In genomic region chr1:1206376-1207253, GRCh38 we compare ENCODE assay signal across 9 cellular contexts. TPM values are rescaled to one million over a fixed set of nuclear protein-coding genes. Genes with fewer than 3 reads are reported as not detected.
DNase-seq lines count a peak whose midpoint lies in the region; ATAC-seq, FAIRE-seq and TF ChIP-seq lines count a peak whose summit lies in the region.
"Had no signal": no experiment of that assay in that cellular context is flagged by ENCODE, and none has a peak within 500 bp of the region (broad histone marks: within the 10 kb centered on the region; RNA-seq: fewer than 3 reads in every experiment).

Gene TNFRSF18 (minus strand): TSS chr1:1206592. CDS start chr1:1206571, 21 bp downstream.

- POLR2A ChIA-PET in K562 (lab: Yijun Ruan, JAX) (interaction anchor here (0.6 to 0.9 kb wide), 3 partner anchors 8 to 224 kb away, joined by 3 to 5 read pairs (median 4); partner anchors contain the start of gene UBE2J2), A673 (lab: Charles Lee; ENCODE audit: low non-redundant PET) (no interaction called here)

- no peak for TF ChIP-seq POLR2A in K562 (conservative IDR thresholded peaks at IDR 0.05)
- TF ChIP-seq POLR2A in H54 (IDR thresholded peaks at IDR 0.05; ENCODE audit: low read depth, low read length) = no peak

- WGBS in K562 (ENCODE audit: insufficient coverage, low coverage, missing lambda C conversion rate) = 41% methylated on average over 42 of the region's 59 CpGs

- FAIRE-seq in K562 (lab: Jason Lieb, UNC) (no peak), H54 (lab: Jason Lieb, UNC) (no peak)

- no peak for TF ChIP-seq EP300 in K562 (IDR thresholded peaks at IDR 0.05; ENCODE audit: low read length)

- H3K36me3 ChIP-seq in NT2/D1 (ENCODE audit: insufficient read depth, insufficient read length, low read length) (no peaks in the 10 kb centered on the region), K562 (ENCODE audit: control insufficient read depth, insufficient read depth, low read length) (no peaks in the 10 kb centered on the region), mucosa of descending colon (ENCODE audit: low read depth) (no peaks in the 10 kb centered on the region), A673 (ENCODE audit: insufficient read depth, low read length, poor library complexity, severe bottlenecking) (no peaks in the 10 kb centered on the region)

- TF ChIP-seq RAD21 in K562 (CRISPR knock-in tag; conservative IDR thresholded peaks at IDR 0.05 in 1 of 2, IDR thresholded peaks at IDR 0.05 in 1 of 2) = no peak

- no peak within 1 kb of the TSS for H2AFZ ChIP-seq in K562 (ENCODE audit: low read depth, low read length)

- H3K4me1 ChIP-seq in NT2/D1 (ENCODE audit: insufficient read depth, insufficient read length) (peaks cover 18% of the 10 kb centered on the region), K562 (replicated peaks in 1 of 2; ENCODE audit: control insufficient read depth in 2 of 2, insufficient read depth in 2 of 2, low read length in 2 of 2) (peaks cover 13 to 91% of the 10 kb centered on the region in 2 experiments; a peak in 4 of 5 replicates), mucosa of descending colon (ENCODE audit: low read depth) (peaks cover 14% of the 10 kb centered on the region), A673 (ENCODE audit: insufficient read depth, low read length, poor library complexity, severe bottlenecking) (peaks cover 6% of the 10 kb centered on the region)

- no peaks in the 10 kb centered on the region for H3K27me3 ChIP-seq in NT2/D1 (ENCODE audit: insufficient read depth, insufficient read length)
- H3K27me3 ChIP-seq in K562 (ENCODE audit: control insufficient read depth in 2 of 2, insufficient read depth in 2 of 2, low read length in 2 of 2) = no peaks in the 10 kb centered on the region
- no peaks in the 10 kb centered on the region for H3K27me3 ChIP-seq in A673 (replicated peaks; ENCODE audit: insufficient read depth, low read depth, low read length, poor library complexity)

- peak within 1 kb of the TSS; percentile 50 for H3K9ac ChIP-seq in NT2/D1 (ENCODE audit: insufficient read length, low read depth)
- H3K9ac ChIP-seq in K562 (ENCODE audit: insufficient read depth in 1 of 2, low read depth in 2 of 2, low read length in 2 of 2) = 0 out of 4 replicates have a peak within 1 kb of the TSS, but pooled peaks of 1 of the 2 experiments have one; percentile 55

- no peak within 1 kb of the TSS for H3K4me3 ChIP-seq in NT2/D1 (ENCODE audit: insufficient read length, low read depth)
- no peak within 1 kb of the TSS for H3K4me3 ChIP-seq in K562
- H3K4me3 ChIP-seq in mucosa of descending colon = no peak within 1 kb of the TSS
- no peak within 1 kb of the TSS for H3K4me3 ChIP-seq in A673 (ENCODE audit: low read depth, low read length, poor library complexity, severe bottlenecking)

- H3K79me2 ChIP-seq in K562 (ENCODE audit: control insufficient read depth, insufficient read depth, low read length) = no peaks in the 10 kb centered on the region

- H4K20me1 ChIP-seq in K562 (replicated peaks; ENCODE audit: control insufficient read depth, insufficient read depth, low read length) = no peaks in the 10 kb centered on the region

- BruUV-seq in K562 (replicated peaks; lab: Mats Ljungman, UMichigan) (no TSS peak), A673 (replicated peaks; lab: Mats Ljungman, UMichigan) (no TSS peak)

- H3K27ac ChIP-seq in K562 (ENCODE audit: extremely low read depth, low read depth, low read length) (no peak within 1 kb of the TSS), A673 (ENCODE audit: low read depth, low read length, poor library complexity, severe bottlenecking) (no peak within 1 kb of the TSS)

- intact Hi-C loops in K562 (cut with micrococcal nuclease) (loop anchor here (5.0 kb wide), 1 partner anchor 84 kb away; no protein-coding TSS in a partner anchor), mucosa of descending colon (cut with DNase I, micrococcal nuclease) (no loop called here), A673 (cut with micrococcal nuclease; ENCODE audit: unreplicated experiment) (no loop called here)

- no peak within 1 kb of the TSS for H3K4me2 ChIP-seq in K562 (ENCODE audit: insufficient read depth, low read length)

- ATAC-seq in K562 (no peak), mucosa of descending colon (peak; percentile 44), HG03571 (IDR thresholded peaks at IDR 0.05; ENCODE audit: unreplicated experiment) (no peak)

- peak; percentile 36 for DNase-seq in DMS79 (lab: John Stamatoyannopoulos, UW)
- no peak for DNase-seq in NT2/D1 (ENCODE audit: low read depth, low spot score)
- no peak for DNase-seq in K562 (ENCODE audit: extremely low read depth in 1 of 4, low spot score in 3 of 4)
- peak; percentile 54 to 69 (median 66) for DNase-seq in mucosa of descending colon
- DNase-seq in A673 (ENCODE audit: low spot score) = no peak
- no peak for DNase-seq in H54 (ENCODE audit: insufficient read length, low spot score)
- DNase-seq in COLO829 (ENCODE audit: low spot score) = no peak

- H3K9me3 ChIP-seq in NT2/D1 (ENCODE audit: insufficient read depth, low read length) = no peaks in the 10 kb centered on the region
- H3K9me3 ChIP-seq in K562 (replicated peaks; ENCODE audit: control insufficient read depth, insufficient read depth, low read depth, low read length) = no peaks in the 10 kb centered on the region
- H3K9me3 ChIP-seq in mucosa of descending colon = no peaks in the 10 kb centered on the region
- H3K9me3 ChIP-seq in A673 (ENCODE audit: low read depth, low read length, poor library complexity, severe bottlenecking) = no peaks in the 10 kb centered on the region

- peak in 2 of 3 experiments; percentile 8 to 37; a peak in 1 of 6 replicates for TF ChIP-seq CTCF in K562 (IDR thresholded peaks at IDR 0.05 in 2 of 3, conservative IDR thresholded peaks at IDR 0.05 in 1 of 3; ENCODE audit: insufficient read depth in 2 of 3, low read depth in 1 of 3, low read length in 3 of 3)
- no peak for TF ChIP-seq CTCF in mucosa of descending colon (IDR thresholded peaks at IDR 0.05)
- TF ChIP-seq CTCF in A673 (conservative IDR thresholded peaks at IDR 0.05; ENCODE audit: low read depth, low read length) = no peak

- H3K9me1 ChIP-seq in K562 (ENCODE audit: control insufficient read depth, insufficient read depth, low read length) = no peaks in the 10 kb centered on the region

- in situ Hi-C loops in K562 (cut with MboI) = no loop called here

- CTCF ChIA-PET in K562 (lab: Yijun Ruan, JAX; ENCODE audit: low intra/inter-chr PET ratio) (no interaction called here), A673 (lab: Charles Lee) (no interaction called here)

TF ChIP-seq in K562, 482 proteins besides CTCF, POLR2A, EP300 and RAD21 (continues in another document):
- no peak for TF ChIP-seq CREB1 (IDR thresholded peaks at IDR 0.05)
- no peak for TF ChIP-seq CREB1 (CRISPR knock-in tag; IDR thresholded peaks at IDR 0.05)
- TF ChIP-seq ZNF76 (CRISPR knock-in tag; IDR thresholded peaks at IDR 0.05; ENCODE audit: borderline replicate concordance) = no peak
- TF ChIP-seq ZBTB33 (CRISPR knock-in tag; IDR thresholded peaks at IDR 0.05) = peak; percentile 40; the same call in 1 of the 2 replicates
- TF ChIP-seq MLX (CRISPR knock-in tag; conservative IDR thresholded peaks at IDR 0.05) = no peak
- no peak for TF ChIP-seq TFAM (CRISPR knock-in tag; conservative IDR thresholded peaks at IDR 0.05)
- no peak for TF ChIP-seq HDAC6 (IDR thresholded peaks at IDR 0.05; ENCODE audit: low read depth, low read length)

RNA-seq across cellular contexts. Expression of gene TNFRSF18, which starts in this region (rescaled TPM):
- not detected in 2 replicates for total RNA-seq in K562 (2011; cell fraction: chromatin; rRNA removed; ENCODE audit: low replicate concordance)
- 0.50 TPM in 1 of 2 replicates, not detected in the other for total RNA-seq in K562 (2011; cell fraction: nucleolus; rRNA removed)
- not detected in 2 replicates for total RNA-seq in K562 (2011; cell fraction: nucleoplasm; rRNA removed)
- total RNA-seq in K562 (2014; rRNA removed) (not detected in 2 replicates), K562 (2014; rRNA removed; fragmentation: Illumina TruSeq; extraction: Trizol) (not detected in 2 replicates), K562 (2015; rRNA removed; fragmentation: Illumina TruSeq; extraction: Trizol) (not detected in 2 replicates), K562 (2021) (0.27 TPM in 1 of 2 replicates, not detected in the other), mucosa of descending colon (1 to 10 TPM; 1.6 to 2.2 (median 2.2) TPM), A673 (2021) (0.77 and 1.1 TPM in 2 replicates)
- polyA plus RNA-seq in K562 (2011; rRNA removed) (not detected in 2 replicates), K562 (2014; fragmentation: Illumina TruSeq; extraction: Trizol) (not detected in 2 replicates), K562 (2014; fragmentation: Nextera tagmentation; extraction: Ambion mirVana) (not detected), K562 (2014; rRNA removed) (0.24 TPM in 1 of 2 replicates, not detected in the other)
- polyA plus RNA-seq in K562 (2011; cell fraction: cytosol; rRNA removed) = not detected in 2 replicates
- 0.25 and 0.26 TPM in 2 replicates for polyA plus RNA-seq in K562 (2011; cell fraction: nucleus; rRNA removed)
- 0.19 TPM in 1 of 2 replicates, not detected in the other for polyA plus RNA-seq in K562 (2012)
- not detected in 2 replicates for polyA minus RNA-seq in K562 (2011; rRNA and poly(A)+ RNA removed)
- not detected in 2 replicates for polyA minus RNA-seq in K562 (2011; cell fraction: cytosol; rRNA and poly(A)+ RNA removed)
- polyA minus RNA-seq in K562 (2011; cell fraction: nucleus; rRNA and poly(A)+ RNA removed) = not detected in 2 replicates
- total RNA-seq: temporal lobe had no signal

Comparison
In these comparisons a context has a peak if more than half of its experiments do, and no peak if none do; other contexts are left out.
1. DNase-seq: peak in DMS79 (single experiment) and mucosa of descending colon (3 of 3); none in NT2/D1 (single experiment), K562 (0 of 4), A673 (single experiment), H54 (single experiment) and COLO829 (single experiment).
2. CTCF ChIP-seq: peak in K562 (2 of 3); none in mucosa of descending colon (single experiment) and A673 (single experiment).